8 cellular contexts compared by ENCODE assay signal in the genomic region with DNA sequence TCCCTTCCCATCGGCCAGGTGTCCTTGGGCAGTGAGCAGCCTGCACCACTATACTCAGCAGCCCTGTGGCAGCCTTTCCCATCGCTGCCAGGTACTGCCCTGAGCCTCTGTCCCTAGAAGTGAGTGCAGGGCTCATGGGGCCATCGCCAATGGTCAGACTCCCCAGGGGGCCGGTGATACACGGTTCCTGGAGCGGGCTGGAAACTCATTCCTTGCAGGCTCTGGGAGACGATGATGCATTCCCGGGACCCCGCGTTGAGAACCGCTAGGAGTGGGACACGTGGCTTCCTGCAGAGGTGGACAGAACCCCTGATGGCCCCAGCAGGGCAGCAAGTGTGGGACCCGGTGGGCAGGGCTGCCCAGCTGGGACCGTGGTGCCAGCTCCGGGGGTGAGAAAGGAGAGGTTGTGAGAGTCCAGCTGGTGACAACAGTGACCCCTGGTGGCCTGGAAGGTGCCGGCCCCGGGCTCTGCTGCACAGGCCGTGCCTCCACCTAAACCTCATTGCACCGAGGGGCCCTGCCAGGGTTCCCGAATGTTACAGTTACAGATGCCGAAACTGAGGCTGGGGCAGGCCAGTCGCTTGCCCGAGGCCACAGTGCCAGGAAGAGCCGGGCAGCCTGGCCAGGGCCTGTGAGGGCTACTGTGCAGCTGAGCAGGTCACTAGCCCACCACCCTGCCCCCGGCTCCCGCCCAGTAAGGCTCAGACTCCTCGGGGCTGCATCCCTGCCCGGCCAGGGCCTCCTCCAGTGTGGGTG. TPM values are rescaled to one million over a fixed set of nuclear protein-coding genes. Genes with fewer than 3 reads are reported as not detected.
DNase-seq lines count a peak whose midpoint lies in the region; ATAC-seq and TF ChIP-seq lines count a peak whose summit lies in the region.

No MANE protein-coding gene starts in this region.

- no peaks in the 10 kb centered on the region for H3K9me3 ChIP-seq in lower lobe of right lung

- H3K27ac ChIP-seq in coronary artery (no peak overlapping the region), lower lobe of right lung (no peak overlapping the region)

- H3K36me3 ChIP-seq in lower lobe of right lung: peaks cover 15% of the 10 kb centered on the region

- TF ChIP-seq CTCF in coronary artery (IDR thresholded peaks at IDR 0.05) (peak; percentile 59), lower lobe of right lung (IDR thresholded peaks at IDR 0.05) (peak; percentile 88)

- peak; percentile 43 for DNase-seq in CMK (ENCODE audit: low read depth)
- peak; percentile 26 for DNase-seq in NCI-H2171 treated with DMSO at 0.1 percent for 48 hours (lab: John Stamatoyannopoulos, UW)
- DNase-seq in activated CD4-positive, alpha-beta T cell treated with anti-CD3 and anti-CD28 coated beads, Interleukin-2, amount 50 U/mL, for 4 hours: peak; percentile 70 to 73
- DNase-seq in coronary artery (ENCODE audit: low spot score): no peak
- peak; percentile 81 for DNase-seq in lower lobe of right lung
- peak; percentile 30 to 32 for DNase-seq in stimulated activated CD8-positive, alpha-beta memory T cell treated with anti-CD3 and anti-CD28 coated beads, Interleukin-15, amount 100 ng/mL, for 4 hours (ENCODE audit: low read depth in 2 of 2)

- peaks cover 31% of the 10 kb centered on the region for H3K4me1 ChIP-seq in lower lobe of right lung

- ATAC-seq in GM21447 (IDR thresholded peaks at IDR 0.05; ENCODE audit: unreplicated experiment) (peak; percentile 76), lower lobe of right lung (peak; percentile 70 to 71), HG02678 (IDR thresholded peaks at IDR 0.05; ENCODE audit: unreplicated experiment) (no peak)

- H3K4me3 ChIP-seq in coronary artery: no peak overlapping the region
- H3K4me3 ChIP-seq in lower lobe of right lung: no peak overlapping the region

- H3K27me3 ChIP-seq in lower lobe of right lung (ENCODE audit: low read depth): no peaks in the 10 kb centered on the region

- intact Hi-C loops in lower lobe of right lung (cut with DNase I): no loop called here

RNA-seq across cellular contexts. Expression of gene FBRSL1, which starts 33.8 kb away (rescaled TPM):
- 47.6 TPM for total RNA-seq in lower lobe of right lung
